Comparison of ENCODE assay signal across 17 cellular contexts in genomic region chr2:17495590-17495989, GRCh38. TPM values are rescaled to one million over a fixed set of nuclear protein-coding genes. Genes with fewer than 3 reads are reported as not detected.
DNase-seq lines count a peak whose midpoint lies in the region; ATAC-seq and TF ChIP-seq lines count a peak whose summit lies in the region.
"Had no signal": no experiment of that assay in that cellular context is flagged by ENCODE, and none has a peak within 500 bp of the region (broad histone marks: within the 10 kb centered on the region; RNA-seq: fewer than 3 reads in every experiment).

No MANE protein-coding gene starts in this region.

- 60 to 71% methylated on average over 1 of the region's 1 CpG for WGBS in testis, 2 donors

- TF ChIP-seq POLR2A in testis (IDR thresholded peaks at IDR 0.05), result no peak

- no peaks in the 10 kb centered on the region for H3K9me3 ChIP-seq in testis
- H3K9me3 ChIP-seq: BE2C had no signal

- no peaks in the 10 kb centered on the region for H3K27me3 ChIP-seq in testis
- H3K27me3 ChIP-seq: BE2C had no signal

- intact Hi-C loops in testis (cut with DNase I; ENCODE audit: low total_unique reads), result no loop called here

- no peak overlapping the region for H3K4me3 ChIP-seq in testis

- ATAC-seq in esophagus mucosa (peak; percentile 67), GM18907 (IDR thresholded peaks at IDR 0.05; ENCODE audit: unreplicated experiment) (no peak), GM21723 (IDR thresholded peaks at IDR 0.05; ENCODE audit: unreplicated experiment) (no peak), GM18520 (IDR thresholded peaks at IDR 0.05; ENCODE audit: unreplicated experiment) (no peak)

- no peak for TF ChIP-seq CTCF in testis (IDR thresholded peaks at IDR 0.05)

- no peak overlapping the region for H3K27ac ChIP-seq in testis
- H3K27ac ChIP-seq: C4-2B had no signal

- H3K4me1 ChIP-seq in testis, result no peaks in the 10 kb centered on the region
- H3K4me1 ChIP-seq: BE2C had no signal

- DNase-seq in NCI-H226 (peak; percentile 12), amniotic epithelial cell (ENCODE audit: low read depth) (peak; percentile 1), testis (no peak)
- DNase-seq: BE2C; CD4-positive, alpha-beta memory T cell; DMS153; DMS79 treated with DMSO at 0.1 percent for 48 hours; EL; H7 had no signal

- H3K36me3 ChIP-seq in testis (ENCODE audit: low read depth, missing control alignments), result no peaks in the 10 kb centered on the region
- H3K36me3 ChIP-seq: BE2C had no signal

RNA-seq across cellular contexts. Expression of gene RAD51AP2, which starts 22.6 kb away (rescaled TPM):
- total RNA-seq in esophagus mucosa (0.16 TPM), testis (10 to 100 TPM; 11.1 to 22.7 TPM)
- 2.7 TPM for polyA plus RNA-seq in testis (ENCODE audit: insufficient read depth, low read depth, low replicate concordance)
- total RNA-seq: CD4-positive, alpha-beta memory T cell; HT1080 had no signal
- polyA plus RNA-seq: AG04450; CD4-positive, alpha-beta memory T cell; IgD-negative memory B cell had no signal

RNA-seq across cellular contexts. Expression of gene VSNL1, which starts 44.9 kb away (rescaled TPM):
- 65.6 TPM for total RNA-seq in esophagus mucosa
- 1 to 10 TPM; 1.4 to 1.8 TPM for total RNA-seq in testis
- 0.46 TPM for polyA plus RNA-seq in testis (ENCODE audit: insufficient read depth, low read depth, low replicate concordance)
- total RNA-seq: CD4-positive, alpha-beta memory T cell; HT1080 had no signal
- polyA plus RNA-seq: CD4-positive, alpha-beta memory T cell; IgD-negative memory B cell had no signal

Comparison
In these comparisons a context has a peak if more than half of its experiments do, and no peak if none do; other contexts are left out.
1. RNA of gene RAD51AP2, which starts 22.6 kb away (total RNA-seq): 11.1 to 22.7 TPM in testis; 0.16 TPM in esophagus mucosa (single experiment); every median in the first group is over 10 times any median in the second.
2. RNA of gene VSNL1, which starts 44.9 kb away (total RNA-seq): 65.6 TPM in esophagus mucosa (single experiment); 1.4 to 1.8 TPM in testis; every median in the first group is over 10 times any median in the second.